ENCODE assay signal across 9 cellular contexts in the genomic region with DNA sequence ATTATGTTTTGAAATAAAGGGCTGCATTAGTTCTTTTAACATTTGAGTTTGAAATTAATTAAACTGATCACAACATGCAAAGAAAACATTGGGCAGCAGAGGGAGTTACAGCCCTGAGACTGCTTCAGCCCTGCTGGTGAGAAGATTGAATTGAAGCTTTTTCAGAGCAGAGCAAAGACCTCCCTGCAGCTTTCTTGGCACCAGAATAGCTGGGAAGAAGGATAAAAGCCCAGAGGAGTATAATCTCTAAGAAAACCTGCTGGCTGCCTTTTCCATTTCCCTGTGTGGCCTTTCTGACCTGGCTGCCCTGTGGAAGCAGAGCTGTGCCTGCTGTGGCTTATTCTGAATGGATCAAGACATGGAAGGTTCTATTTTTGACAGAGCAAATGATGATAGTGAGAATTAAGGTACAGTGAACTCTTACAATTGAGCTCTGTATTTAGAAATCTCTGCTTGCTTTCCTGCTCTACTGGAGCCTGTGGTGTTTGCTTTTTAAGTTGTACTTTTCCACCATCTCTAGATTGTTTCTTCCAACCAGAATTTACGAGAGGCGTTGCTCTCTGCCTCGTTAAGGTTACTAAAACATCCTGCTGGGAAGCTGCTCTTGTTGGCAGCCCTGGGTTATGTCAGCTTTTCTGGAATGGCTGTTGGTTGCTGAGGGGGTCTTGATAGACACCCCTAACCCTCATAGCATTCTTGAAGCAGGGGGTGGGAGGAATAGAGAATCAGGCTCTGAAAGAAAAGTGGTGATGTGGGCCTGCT. TPM values are rescaled to one million over a fixed set of nuclear protein-coding genes. Genes with fewer than 3 reads are reported as not detected.
A peak's percentile ranks its signal among the peaks of the same experiment; 100 is the strongest.
DNase-seq lines count a peak whose midpoint lies in the region; ATAC-seq and TF ChIP-seq lines count a peak whose summit lies in the region.
"Had no signal": no experiment of that assay in that cellular context is flagged by ENCODE, and none has a peak within 500 bp of the region (broad histone marks: within the 10 kb centered on the region; RNA-seq: fewer than 3 reads in every experiment).

No MANE protein-coding gene starts in this region.

- peaks cover 0 to 55% (median 0%) of the 10 kb centered on the region in 3 donors for H3K36me3 ChIP-seq in Peyer's patch
- peaks cover 3% of the 10 kb centered on the region for H3K36me3 ChIP-seq in colonic mucosa

- H3K27ac ChIP-seq in Peyer's patch (no peak overlapping the region), colonic mucosa (no peak overlapping the region), temporal lobe (ENCODE audit: low read depth, low read length) (peak overlapping the region; percentile 73)
- H3K27ac ChIP-seq: BLaER1 had no signal

- no peak overlapping the region for H3K9ac ChIP-seq in colonic mucosa (ENCODE audit: low read depth in 2 of 2, low read length in 2 of 2)
- H3K9ac ChIP-seq: BLaER1 had no signal

- no peaks in the 10 kb centered on the region for H3K4me1 ChIP-seq in Peyer's patch
- H3K4me1 ChIP-seq in colonic mucosa: peaks cover 4% of the 10 kb centered on the region
- H3K4me1 ChIP-seq: BLaER1 had no signal

- in situ Hi-C loops in KBM-7 (cut with MboI; ENCODE audit: low pct_unique_long_range_greater_than_20kb, low sequenced_read_pairs): loop anchor here (10.0 kb wide), 1 partner anchor 254 kb away; no protein-coding TSS in a partner anchor

- TF ChIP-seq CTCF in Peyer's patch (IDR thresholded peaks at IDR 0.05) (peak in 5 of 6 experiments; percentile 51 to 97 (median 87)), colonic mucosa (IDR thresholded peaks at IDR 0.05) (peak; percentile 63)

- DNase-seq in NCI-H187 treated with DMSO at 0.1 percent for 48 hours (lab: John Stamatoyannopoulos, UW) (peak; percentile 23), NCI-H187 (lab: John Stamatoyannopoulos, UW) (no peak), KBM-7 (peak; percentile 55), Peyer's patch (no peak), colonic mucosa (peak; percentile 24), left colon (no peak)

- intact Hi-C loops in colonic mucosa (cut with DNase I): loop anchor here (2.0 kb wide), 1 partner anchor 258 kb away; no protein-coding TSS in a partner anchor
- intact Hi-C loops in left colon (cut with DNase I, micrococcal nuclease): loop anchor here (2.0 to 5.0 kb wide), 2 partner anchors 256 to 258 kb away; no protein-coding TSS in a partner anchor

- H3K27me3 ChIP-seq in Peyer's patch (no peaks in the 10 kb centered on the region), colonic mucosa (no peaks in the 10 kb centered on the region)
- H3K27me3 ChIP-seq: BLaER1 had no signal

- H3K4me3 ChIP-seq in Peyer's patch: no peak overlapping the region
- no peak overlapping the region for H3K4me3 ChIP-seq in colonic mucosa
- H3K4me3 ChIP-seq: BLaER1 had no signal

- no peaks in the 10 kb centered on the region for H3K9me3 ChIP-seq in Peyer's patch
- no peaks in the 10 kb centered on the region for H3K9me3 ChIP-seq in colonic mucosa
- H3K9me3 ChIP-seq: BLaER1 had no signal

- ATAC-seq in left colon: peak; percentile 89
- ATAC-seq in GM21367 (IDR thresholded peaks at IDR 0.05; ENCODE audit: unreplicated experiment): no peak

- TF ChIP-seq POLR2A in Peyer's patch (IDR thresholded peaks at IDR 0.05): no peak

RNA-seq across cellular contexts. Expression of gene SNRPE, which starts 9.9 kb away (rescaled TPM):
- total RNA-seq in Peyer's patch: 10 to 100 TPM; 19.8 to 66.6 (median 24.6) TPM
- total RNA-seq in colonic mucosa: 100 to 1,000 TPM in 1 of 2 donors, 10 to 100 TPM in 1; 86.1 to 146 TPM
- 10 to 100 TPM; 52.1 to 71.4 TPM for total RNA-seq in left colon
- total RNA-seq in temporal lobe: 52.9 TPM

Comparison
In these comparisons a context has a peak if more than half of its experiments do, and no peak if none do; other contexts are left out.
1. DNase-seq: peak in NCI-H187 treated with DMSO at 0.1 percent for 48 hours (single experiment), KBM-7 (single experiment) and colonic mucosa (single experiment); none in NCI-H187 (0 of 2), Peyer's patch (0 of 3) and left colon (0 of 2).